Comparison of ENCODE assay signal across 20 cellular contexts in the genomic region with DNA sequence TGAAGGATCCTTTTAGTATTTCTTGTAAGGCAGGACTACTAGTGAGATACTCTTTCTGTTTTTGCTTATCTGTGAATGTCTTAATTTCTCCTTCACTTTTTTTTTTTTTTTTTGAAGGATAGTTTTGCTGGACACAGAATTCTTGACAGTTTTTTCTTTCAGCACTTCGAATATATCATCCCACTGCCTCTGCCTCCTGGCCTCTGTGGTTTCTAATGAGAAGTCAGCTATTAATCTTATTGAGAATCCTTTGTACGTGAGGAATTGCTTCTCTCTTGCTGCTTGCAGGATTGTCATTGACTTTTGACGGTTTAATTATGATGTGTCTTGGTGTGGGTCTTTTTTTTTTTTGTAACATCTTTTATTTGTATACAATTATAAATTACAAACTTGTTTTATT.
"Had no signal": no experiment of that assay in that cellular context is flagged by ENCODE, and none has a peak within 500 bp of the region (broad histone marks: within the 10 kb centered on the region; RNA-seq: fewer than 3 reads in every experiment).

No MANE protein-coding gene starts in this region.

- DNase-seq: KBM-7, NCI-H1092, NCI-H1105 treated with DMSO at 0.1 percent for 48 hours, NCI-H1417 treated with DMSO at 0.1 percent for 48 hours, NCI-H146, NCI-H1694 treated with DMSO at 0.1 percent for 48 hours, NCI-H1930, NCI-H2081, NCI-H2107, NCI-H2227 treated with DMSO at 0.1 percent for 48 hours, NCI-H446, NCI-H510A, NCI-H524 treated with DMSO at 0.1 percent for 48 hours, NCI-H69, NCI-H774, RPMI8226, SHP77, SK-N-SH had no signal

- H3K9ac ChIP-seq: SK-N-SH had no signal

- H3K27me3 ChIP-seq: MG63 had no signal

- H3K4me2 ChIP-seq: SK-N-SH had no signal

- H3K27ac ChIP-seq: HL-60 had no signal

- H3K9me3 ChIP-seq: SK-N-SH had no signal

- H3K4me3 ChIP-seq: MG63 had no signal
